1 cellular context compared by ENCODE assay signal in genomic region chr16:28211758-28212531, GRCh38.
TF ChIP-seq lines count a peak whose summit lies in the region.

Gene XPO6 (minus strand): TSS chr16:28211965. CDS start chr16:28211368, 597 bp downstream.

TF ChIP-seq in HepG2, 621 proteins besides CTCF, POLR2A, EP300 and RAD21 (continued from another document and continues in another):
- peak; percentile 88; the same call in 1 of the 2 replicates for TF ChIP-seq HMGXB3 (CRISPR knock-in tag; IDR thresholded peaks at IDR 0.05; ENCODE audit: borderline replicate concordance)
- peak; percentile 98 for TF ChIP-seq POGZ (CRISPR knock-in tag; IDR thresholded peaks at IDR 0.05)
- TF ChIP-seq ZNF737 (CRISPR knock-in tag; IDR thresholded peaks at IDR 0.05; ENCODE audit: borderline replicate concordance): 0 out of 2 replicates have a peak, but pooled peaks have one; percentile 39
- TF ChIP-seq ZMYM4 (CRISPR knock-in tag; IDR thresholded peaks at IDR 0.05): peak; percentile 83; the same call in 1 of the 2 replicates
- TF ChIP-seq FOXK1 (CRISPR knock-in tag; IDR thresholded peaks at IDR 0.05; ENCODE audit: borderline replicate concordance, low read depth): peak; percentile 93; the same call in 1 of the 2 replicates
- 0 out of 2 replicates have a peak, but pooled peaks have one; percentile 22 for TF ChIP-seq ZNF839 (CRISPR knock-in tag; IDR thresholded peaks at IDR 0.05; ENCODE audit: borderline replicate concordance)
- TF ChIP-seq NR2C2 (CRISPR knock-in tag; IDR thresholded peaks at IDR 0.05; ENCODE audit: borderline replicate concordance): peak; percentile 76
- peak; percentile 33 for TF ChIP-seq MED8 (CRISPR knock-in tag; IDR thresholded peaks at IDR 0.05; ENCODE audit: insufficient replicate concordance)
- no peak; the same call in 1 of the 2 replicates for TF ChIP-seq ZFP82 (CRISPR knock-in tag; IDR thresholded peaks at IDR 0.05; ENCODE audit: borderline replicate concordance)
- no peak for TF ChIP-seq ZNF576 (CRISPR knock-in tag; IDR thresholded peaks at IDR 0.05)
- TF ChIP-seq CHCHD3 (CRISPR knock-in tag; IDR thresholded peaks at IDR 0.05): 0 out of 2 replicates have a peak, but pooled peaks have one; percentile 52
- TF ChIP-seq NBN (conservative IDR thresholded peaks at IDR 0.05): no peak
- TF ChIP-seq HMGXB4 (CRISPR knock-in tag; IDR thresholded peaks at IDR 0.05; ENCODE audit: borderline replicate concordance in 1 of 2, low read depth in 1 of 2): peak; percentile 57 to 85; a peak in 1 of 4 replicates
- TF ChIP-seq MED13 (CRISPR knock-in tag; IDR thresholded peaks at IDR 0.05): peak; percentile 72; the same call in 1 of the 2 replicates
- TF ChIP-seq CENPBD1 (CRISPR knock-in tag; IDR thresholded peaks at IDR 0.05; ENCODE audit: borderline replicate concordance, low read depth): no peak
- peak; percentile 82 for TF ChIP-seq POGK (CRISPR knock-in tag; conservative IDR thresholded peaks at IDR 0.05)
- peak; percentile 75; the same call in 1 of the 2 replicates for TF ChIP-seq GPN1 (CRISPR knock-in tag; IDR thresholded peaks at IDR 0.05; ENCODE audit: borderline replicate concordance)
- peak; percentile 66; the same call in 1 of the 2 replicates for TF ChIP-seq ZNF724P (CRISPR knock-in tag; IDR thresholded peaks at IDR 0.05; ENCODE audit: borderline replicate concordance)
- peak; percentile 57; the same call in 1 of the 2 replicates for TF ChIP-seq FOXP4 (CRISPR knock-in tag; IDR thresholded peaks at IDR 0.05)
- TF ChIP-seq IRF2 (CRISPR knock-in tag; IDR thresholded peaks at IDR 0.05): peak; percentile 100
- TF ChIP-seq ZFP90 (CRISPR knock-in tag; IDR thresholded peaks at IDR 0.05; ENCODE audit: borderline replicate concordance): peak; percentile 64; the same call in 1 of the 2 replicates
- TF ChIP-seq CC2D1A (CRISPR knock-in tag; IDR thresholded peaks at IDR 0.05): no peak
- peak; percentile 44; the same call in 1 of the 2 replicates for TF ChIP-seq ZNF263 (CRISPR knock-in tag; IDR thresholded peaks at IDR 0.05)
- TF ChIP-seq CHD2 (IDR thresholded peaks at IDR 0.05; ENCODE audit: low read depth, low read length): no peak
- peak; percentile 11 for TF ChIP-seq SKI (IDR thresholded peaks at IDR 0.05; ENCODE audit: partially characterized antibody)
- peak; percentile 64 for TF ChIP-seq ZNF609 (CRISPR knock-in tag; IDR thresholded peaks at IDR 0.05; ENCODE audit: borderline replicate concordance)
- peak; percentile 26; the same call in 1 of the 2 replicates for TF ChIP-seq ZSCAN25 (CRISPR knock-in tag; IDR thresholded peaks at IDR 0.05)
- 0 out of 2 replicates have a peak, but pooled peaks have one; percentile 28 for TF ChIP-seq ARID3A (IDR thresholded peaks at IDR 0.05; ENCODE audit: low read depth, low read length)
- TF ChIP-seq ZNF780A (CRISPR knock-in tag; IDR thresholded peaks at IDR 0.05): peak; percentile 59; the same call in 1 of the 2 replicates
- TF ChIP-seq EZH2 (conservative IDR thresholded peaks at IDR 0.05; ENCODE audit: low read depth, low read length): no peak
- peak; percentile 71 for TF ChIP-seq TBX2 (CRISPR knock-in tag; IDR thresholded peaks at IDR 0.05; ENCODE audit: borderline replicate concordance)
- peak; percentile 78; the same call in 1 of the 2 replicates for TF ChIP-seq MXD3 (CRISPR knock-in tag; IDR thresholded peaks at IDR 0.05)
- TF ChIP-seq E2F2 (CRISPR knock-in tag; IDR thresholded peaks at IDR 0.05; ENCODE audit: borderline replicate concordance): 0 out of 2 replicates have a peak, but pooled peaks have one; percentile 80
- TF ChIP-seq MXD4 (CRISPR knock-in tag; IDR thresholded peaks at IDR 0.05): peak; percentile 91
- TF ChIP-seq TFAP4 (IDR thresholded peaks at IDR 0.05; ENCODE audit: borderline replicate concordance, low read depth): peak; percentile 71; the same call in 1 of the 2 replicates
- no peak for TF ChIP-seq ATF7 (IDR thresholded peaks at IDR 0.05)
- 0 out of 2 replicates have a peak, but pooled peaks have one; percentile 53 for TF ChIP-seq ATF7 (CRISPR knock-in tag; IDR thresholded peaks at IDR 0.05)
